ENCODE assay signal across 27 cellular contexts in genomic region chr1:156249593-156249992, GRCh38. TPM values are rescaled to one million over a fixed set of nuclear protein-coding genes. Genes with fewer than 3 reads are reported as not detected.
DNase-seq lines count a peak whose midpoint lies in the region; ATAC-seq and TF ChIP-seq lines count a peak whose summit lies in the region.
"Had no signal": no experiment of that assay in that cellular context is flagged by ENCODE, and none has a peak within 500 bp of the region (broad histone marks: within the 10 kb centered on the region; RNA-seq: fewer than 3 reads in every experiment).

No MANE protein-coding gene starts in this region.

- CTCF ChIA-PET in IMR-90 (lab: Yijun Ruan, JAX) = no interaction called here

- no peak overlapping the region for H3K23ac ChIP-seq in IMR-90 (ENCODE audit: low read depth, low read length)

- no peak overlapping the region for H3K56ac ChIP-seq in IMR-90 (ENCODE audit: extremely low read depth, insufficient read depth, low read length)

- H3K27me3 Mint-ChIP-seq in neural crest cell (ENCODE audit: low read depth) = peaks cover 16% of the 10 kb centered on the region
- H3K27me3 Mint-ChIP-seq: activated naive CD8-positive, alpha-beta T cell; CD4-positive, CD25-positive, alpha-beta regulatory T cell; central memory CD8-positive, alpha-beta T cell; type B pancreatic cell had no signal

- no peak overlapping the region for H3K9ac ChIP-seq in IMR-90 (ENCODE audit: low read depth, low read length)

- H3K27ac ChIP-seq in IMR-90 (ENCODE audit: insufficient read depth, low read length) (no peak overlapping the region), angular gyrus (ENCODE audit: low read depth, low read length) (peak overlapping the region; percentile 88)
- H3K27ac ChIP-seq: ascending aorta, neutrophil, prostate gland, stomach had no signal

- ATAC-seq in IMR-90 (ENCODE audit: low read depth) (no peak), GM18868 (IDR thresholded peaks at IDR 0.05; ENCODE audit: unreplicated experiment) (no peak)
- ATAC-seq: activated CD4-positive, alpha-beta T cell treated with anti-CD3 and anti-CD28 coated beads for 36 hours; activated T-cell treated with anti-CD3 and anti-CD28 coated beads, Interleukin-2, amount 50 U/mL, for 72 hours had no signal

- peaks cover 2% of the 10 kb centered on the region; the same call in 1 of the 2 replicates for H3K4me1 ChIP-seq in IMR-90 (ENCODE audit: control insufficient read depth, insufficient read depth, low read length)
- H3K4me1 ChIP-seq: prostate gland had no signal

- H2BK5ac ChIP-seq in IMR-90 (ENCODE audit: low read depth, low read length, poor library complexity, severe bottlenecking) = no peak overlapping the region

- H4K20me1 ChIP-seq in IMR-90 (ENCODE audit: insufficient read depth, low read length) = peaks cover 3% of the 10 kb centered on the region

- no peak overlapping the region for H3K27ac Mint-ChIP-seq in neural crest cell (ENCODE audit: unreplicated experiment)
- H3K27ac Mint-ChIP-seq: activated CD4-positive, alpha-beta T cell treated with anti-CD3 and anti-CD28 coated beads for 36 hours; activated T-cell treated with anti-CD3 and anti-CD28 coated beads, Interleukin-2, amount 50 U/mL, for 72 hours; HFFc6; IgD-negative memory B cell; type B pancreatic cell had no signal

- no peak overlapping the region for H2BK15ac ChIP-seq in IMR-90 (ENCODE audit: low read depth, low read length)

- BruUV-seq in IMR-90 (replicated peaks; lab: Mats Ljungman, UMichigan) = TSS peak; percentile 69

- intact Hi-C loops in IMR-90 (cut with micrococcal nuclease) = no loop called here

- no peak overlapping the region for H3K18ac ChIP-seq in IMR-90 (ENCODE audit: low read depth, low read length)

- no peak for TF ChIP-seq RAD21 in IMR-90 (IDR thresholded peaks at IDR 0.05; ENCODE audit: low read length)

- peaks cover 28% of the 10 kb centered on the region for H3K4me1 Mint-ChIP-seq in neural crest cell

- no peak overlapping the region for H4K5ac ChIP-seq in IMR-90 (ENCODE audit: low read depth, low read length)

- H3K4me2 ChIP-seq in IMR-90 (ENCODE audit: low read depth, low read length) = no peak overlapping the region

- no peak overlapping the region for H2AK9ac ChIP-seq in IMR-90 (replicated peaks; ENCODE audit: low read depth, low read length, poor library complexity)

- DNase-seq in IMR-90 (no peak), neural crest cell (ENCODE audit: low read depth, low spot score) (no peak), T-helper 9 cell (no peak), H4 (ENCODE audit: low spot score) (no peak)
- DNase-seq: activated CD4-positive, alpha-beta T cell treated with anti-CD3 and anti-CD28 coated beads for 36 hours; activated T-cell treated with anti-CD3 and anti-CD28 coated beads, Interleukin-2, amount 50 U/mL, for 72 hours; CD4-positive, CD25-positive, alpha-beta regulatory T cell; DMS153; HFFc6; kidney glomerular epithelial cell; NCI-H1105 treated with DMSO at 0.1 percent for 48 hours; NCI-H2029; NCI-H2227 treated with DMSO at 0.1 percent for 48 hours; NCI-H69; stimulated activated CD4-positive, alpha-beta T cell treated with anti-CD3 and anti-CD28 coated beads, Interleukin-15, amount 100 ng/mL, for 24 hours; stomach; T-helper 1 cell had no signal

- no peak overlapping the region for H3K4ac ChIP-seq in IMR-90 (ENCODE audit: low read depth, low read length)

- no peaks in the 10 kb centered on the region for H3K9me3 ChIP-seq in IMR-90 (ENCODE audit: control insufficient read depth, insufficient read depth, low read length)
- H3K9me3 ChIP-seq: ascending aorta, neutrophil, prostate gland, stomach had no signal

- 100% methylated on average over 1 of the region's 5 CpGs; no CpG with 5 or more reads in 1 of the 2 experiments for WGBS in IMR-90 (ENCODE audit: extremely low coverage in 2 of 2, insufficient read length in 1 of 2), 2 experiments

- no peak overlapping the region for H4K8ac ChIP-seq in IMR-90 (ENCODE audit: low read depth in 2 of 2, low read length in 2 of 2)

- H3K79me1 ChIP-seq in IMR-90 (ENCODE audit: low read depth in 1 of 2, low read length in 2 of 2) = peaks cover 0 to 7% of the 10 kb centered on the region in 2 experiments; a peak in 2 of 4 replicates

- in situ Hi-C loops in IMR-90 (cut with MboI; ENCODE audit: low sequenced_read_pairs) = no loop called here

- dilution Hi-C loops in IMR-90 (cut with HindIII; ENCODE audit: low sequenced_read_pairs, unreplicated experiment) = no loop called here

- no peak for TF ChIP-seq POLR2A in IMR-90 (IDR thresholded peaks at IDR 0.05; ENCODE audit: low read depth, low read length)

- no peak overlapping the region for H3K14ac ChIP-seq in IMR-90 (replicated peaks; ENCODE audit: low read depth, low read length)

- peak overlapping the region; percentile 72 for H3K4me3 Mint-ChIP-seq in neural crest cell
- H3K4me3 Mint-ChIP-seq: activated CD4-positive, alpha-beta T cell treated with anti-CD3 and anti-CD28 coated beads for 36 hours; activated naive CD8-positive, alpha-beta T cell; activated T-cell treated with anti-CD3 and anti-CD28 coated beads, Interleukin-2, amount 50 U/mL, for 72 hours; central memory CD8-positive, alpha-beta T cell; HFFc6; type B pancreatic cell had no signal

- peaks cover 50% of the 10 kb centered on the region for H3K36me3 ChIP-seq in IMR-90 (ENCODE audit: control insufficient read depth, insufficient read depth, low read length)

- no peak overlapping the region for H4K91ac ChIP-seq in IMR-90 (ENCODE audit: insufficient read depth, low read depth, low read length)

- H3K9me3 Mint-ChIP-seq in neural crest cell = no peaks in the 10 kb centered on the region
- H3K9me3 Mint-ChIP-seq: activated T-cell treated with anti-CD3 and anti-CD28 coated beads, Interleukin-2, amount 50 U/mL, for 72 hours; CD4-positive, CD25-positive, alpha-beta regulatory T cell; central memory CD8-positive, alpha-beta T cell; HFFc6; IgD-negative memory B cell; type B pancreatic cell had no signal

- H3K9me1 ChIP-seq in IMR-90 (ENCODE audit: insufficient read depth, low read length) = no peaks in the 10 kb centered on the region

- H2BK120ac ChIP-seq in IMR-90 (ENCODE audit: low read depth, low read length) = no peak overlapping the region

- TF ChIP-seq CTCF in IMR-90 (conservative IDR thresholded peaks at IDR 0.05; ENCODE audit: low read depth, low read length) (no peak), neural crest cell (conservative IDR thresholded peaks at IDR 0.05) (no peak)

- H3K4me3 ChIP-seq in IMR-90 (ENCODE audit: insufficient read depth, low read depth, low read length) = no peak overlapping the region
- H3K4me3 ChIP-seq: ascending aorta, lung, prostate gland, stomach had no signal

- POLR2A ChIA-PET in IMR-90 (lab: Charles Lee; ENCODE audit: unreplicated experiment) = no interaction called here

- H2AFZ ChIP-seq in IMR-90 (replicated peaks; ENCODE audit: low read length, poor library complexity) = no peak overlapping the region

- peaks cover 12% of the 10 kb centered on the region; the same call in 1 of the 2 replicates for H3K27me3 ChIP-seq in IMR-90 (ENCODE audit: control insufficient read depth, insufficient read depth, low read length)
- H3K27me3 ChIP-seq: ascending aorta had no signal

- H3K36me3 Mint-ChIP-seq in neural crest cell (ENCODE audit: low read depth) = peaks cover 13% of the 10 kb centered on the region
- H3K36me3 Mint-ChIP-seq: activated naive CD8-positive, alpha-beta T cell had no signal

- no peak overlapping the region for H2BK20ac ChIP-seq in IMR-90 (ENCODE audit: low read depth, low read length)

- H2AK5ac ChIP-seq in IMR-90 (ENCODE audit: low read depth, low read length) = no peak overlapping the region

TF ChIP-seq in IMR-90, 13 proteins besides CTCF, POLR2A, EP300 and RAD21 (continues in another document):
- TF ChIP-seq CEBPB (IDR thresholded peaks at IDR 0.05; ENCODE audit: low read depth, low read length) = no peak
- no peak for TF ChIP-seq USF2 (IDR thresholded peaks at IDR 0.05; ENCODE audit: low read depth, low read length)
- TF ChIP-seq RCOR1 (IDR thresholded peaks at IDR 0.05; ENCODE audit: insufficient replicate concordance, low read length) = no peak

RNA-seq across cellular contexts. Expression of gene PAQR6, which starts 1.7 kb away (rescaled TPM):
- under 0.01 TPM in 1 of 2 replicates, not detected in the other for total RNA-seq in IMR-90 (2012; rRNA removed)
- 0.57 and 0.67 TPM in 2 replicates for polyA plus RNA-seq in IMR-90 (2012; rRNA removed)
- 0.19 and 0.32 TPM in 2 replicates for polyA plus RNA-seq in IMR-90 (2012; cell fraction: cytosol; rRNA removed)
- polyA plus RNA-seq in IMR-90 (2012; cell fraction: nucleus; rRNA removed; ENCODE audit: low replicate concordance) = 6.4 and 13.6 TPM in 2 replicates
- 15.8 and 17.1 TPM in 2 replicates for total RNA-seq in neural crest cell
- 0.50 and 1.0 TPM in 2 replicates for total RNA-seq in H4 (2014; rRNA removed; shearing (Covaris generic))
- total RNA-seq: ascending aorta had no signal

RNA-seq across cellular contexts. Expression of gene BGLAP, which starts 7.6 kb away (rescaled TPM):
- total RNA-seq in IMR-90 (2012; rRNA removed) (not detected in 2 replicates), neural crest cell (2.5 and 3.0 TPM in 2 replicates)
- 0.32 and 0.67 TPM in 2 replicates for polyA plus RNA-seq in IMR-90 (2012; rRNA removed)
- 0.16 TPM in 1 of 2 replicates, not detected in the other for polyA plus RNA-seq in IMR-90 (2012; cell fraction: cytosol; rRNA removed)
- 4.8 and 6.7 TPM in 2 replicates for polyA plus RNA-seq in IMR-90 (2012; cell fraction: nucleus; rRNA removed; ENCODE audit: low replicate concordance)
- 0.08 TPM in 1 of 2 replicates, not detected in the other for total RNA-seq in H4 (2014; rRNA removed; shearing (Covaris generic))
- total RNA-seq: stomach had no signal
- polyA plus RNA-seq: CD4-positive, CD25-positive, alpha-beta regulatory T cell; IgD-negative memory B cell had no signal

RNA-seq across cellular contexts. Expression of gene SMG5, which starts 33.0 kb away (rescaled TPM):
- total RNA-seq in IMR-90 (2012; rRNA removed) (33.9 and 37.3 TPM in 2 replicates), neural crest cell (116 and 122 TPM in 2 replicates)
- 33.3 and 34.7 TPM in 2 replicates for polyA plus RNA-seq in IMR-90 (2012; rRNA removed)
- 22.0 and 23.5 TPM in 2 replicates for polyA plus RNA-seq in IMR-90 (2012; cell fraction: cytosol; rRNA removed)
- polyA plus RNA-seq in IMR-90 (2012; cell fraction: nucleus; rRNA removed; ENCODE audit: low replicate concordance) = 75.0 and 118 TPM in 2 replicates
- total RNA-seq in H4 (2014; rRNA removed; shearing (Covaris generic)) = 39.9 and 45.9 TPM in 2 replicates

RNA-seq across cellular contexts. Expression of gene TMEM79, which starts 34.5 kb away (rescaled TPM):
- 0.28 and 0.54 TPM in 2 replicates for total RNA-seq in IMR-90 (2012; rRNA removed)
- 2.3 and 3.3 TPM in 2 replicates for polyA plus RNA-seq in IMR-90 (2012; rRNA removed)
- 2.8 and 4.2 TPM in 2 replicates for polyA plus RNA-seq in IMR-90 (2012; cell fraction: cytosol; rRNA removed)
- 5.5 and 15.6 TPM in 2 replicates for polyA plus RNA-seq in IMR-90 (2012; cell fraction: nucleus; rRNA removed; ENCODE audit: low replicate concordance)
- 4.3 and 4.6 TPM in 2 replicates for total RNA-seq in neural crest cell
- 1.4 and 7.3 TPM in 2 replicates for total RNA-seq in H4 (2014; rRNA removed; shearing (Covaris generic))
- total RNA-seq: ascending aorta had no signal

RNA-seq across cellular contexts. Expression of gene PMF1, which starts 36.8 kb away (rescaled TPM):
- total RNA-seq in IMR-90 (2012; rRNA removed) (54.8 and 62.5 TPM in 2 replicates), neural crest cell (82.5 and 83.3 TPM in 2 replicates)
- polyA plus RNA-seq in IMR-90 (2012; rRNA removed) = 73.4 and 74.9 TPM in 2 replicates
- 69.8 and 110 TPM in 2 replicates for polyA plus RNA-seq in IMR-90 (2012; cell fraction: cytosol; rRNA removed)
- 56.5 and 61.0 TPM in 2 replicates for polyA plus RNA-seq in IMR-90 (2012; cell fraction: nucleus; rRNA removed; ENCODE audit: low replicate concordance)
- total RNA-seq in H4 (2014; rRNA removed; shearing (Covaris generic)) = 68.2 and 79.0 TPM in 2 replicates
